ENCODE assay signal across 22 cellular contexts in genomic region chr2:114537777-114538176, GRCh38.
A peak's percentile ranks its signal among the peaks of the same experiment; 100 is the strongest.
DNase-seq lines count a peak whose midpoint lies in the region; ATAC-seq and TF ChIP-seq lines count a peak whose summit lies in the region.
"Had no signal": no experiment of that assay in that cellular context is flagged by ENCODE, and none has a peak within 500 bp of the region (broad histone marks: within the 10 kb centered on the region; RNA-seq: fewer than 3 reads in every experiment).

No MANE protein-coding gene starts in this region.

- H3K27me3 Mint-ChIP-seq in progenitor cell of endocrine pancreas: peaks cover 9% of the 10 kb centered on the region
- H3K27me3 Mint-ChIP-seq: CD4-positive, CD25-positive, alpha-beta regulatory T cell had no signal

- H3K4me3 Mint-ChIP-seq in progenitor cell of endocrine pancreas (ENCODE audit: low read depth): no peak overlapping the region
- H3K4me3 Mint-ChIP-seq: CD14-positive monocyte; CD4-positive, alpha-beta memory T cell; CD4-positive, CD25-positive, alpha-beta regulatory T cell; CD8-positive, alpha-beta memory T cell had no signal

- ATAC-seq in Right ventricle myocardium superior (ENCODE audit: poor library complexity) (peak; percentile 25), left cardiac atrium (no peak), GM18870 (IDR thresholded peaks at IDR 0.05; ENCODE audit: unreplicated experiment) (no peak)
- ATAC-seq: GM12878 had no signal

- no peaks in the 10 kb centered on the region for H3K9me3 Mint-ChIP-seq in progenitor cell of endocrine pancreas (ENCODE audit: low read depth)
- H3K9me3 Mint-ChIP-seq: CD14-positive monocyte had no signal

- no peak for DNase-seq in Right ventricle myocardium superior
- DNase-seq in left cardiac atrium: no peak
- DNase-seq in caudate nucleus (lab: John Stamatoyannopoulos, UW): no peak
- DNase-seq in progenitor cell of endocrine pancreas (ENCODE audit: low spot score, unreplicated experiment): no peak
- DNase-seq: 8988T; ACHN; BE2C; CD4-positive, alpha-beta memory T cell; CD4-positive, CD25-positive, alpha-beta regulatory T cell; CD8-positive, alpha-beta memory T cell; COR-L47; DMS 273 treated with DMSO at 0.1 percent for 48 hours; DMS153; DMS53; DMS79; DND-41; EL; GDM1 had no signal

- no peaks in the 10 kb centered on the region for H3K36me3 Mint-ChIP-seq in progenitor cell of endocrine pancreas (ENCODE audit: insufficient read depth)
- H3K36me3 Mint-ChIP-seq: CD14-positive monocyte; CD4-positive, alpha-beta memory T cell; CD4-positive, CD25-positive, alpha-beta regulatory T cell; CD8-positive, alpha-beta memory T cell had no signal

- peak overlapping the region; percentile 36 for H3K27ac ChIP-seq in caudate nucleus (ENCODE audit: low read depth, low read length)
- H3K27ac ChIP-seq: BLaER1 had no signal

- H3K27ac Mint-ChIP-seq in progenitor cell of endocrine pancreas: no peak overlapping the region
- H3K27ac Mint-ChIP-seq: CD14-positive monocyte; CD4-positive, alpha-beta memory T cell; CD4-positive, CD25-positive, alpha-beta regulatory T cell; CD8-positive, alpha-beta memory T cell had no signal

- intact Hi-C loops in Right ventricle myocardium superior (cut with DNase I): no loop called here
- intact Hi-C loops in left cardiac atrium (cut with DNase I): no loop called here

- no peak for TF ChIP-seq CTCF in progenitor cell of endocrine pancreas (IDR thresholded peaks at IDR 0.05; ENCODE audit: unreplicated experiment)

- peaks cover 1% of the 10 kb centered on the region for H3K4me1 Mint-ChIP-seq in progenitor cell of endocrine pancreas (ENCODE audit: low read depth)
- H3K4me1 Mint-ChIP-seq: CD4-positive, alpha-beta memory T cell; CD4-positive, CD25-positive, alpha-beta regulatory T cell; CD8-positive, alpha-beta memory T cell had no signal
